ENCODE assay signal across 9 cellular contexts in the genomic region with DNA sequence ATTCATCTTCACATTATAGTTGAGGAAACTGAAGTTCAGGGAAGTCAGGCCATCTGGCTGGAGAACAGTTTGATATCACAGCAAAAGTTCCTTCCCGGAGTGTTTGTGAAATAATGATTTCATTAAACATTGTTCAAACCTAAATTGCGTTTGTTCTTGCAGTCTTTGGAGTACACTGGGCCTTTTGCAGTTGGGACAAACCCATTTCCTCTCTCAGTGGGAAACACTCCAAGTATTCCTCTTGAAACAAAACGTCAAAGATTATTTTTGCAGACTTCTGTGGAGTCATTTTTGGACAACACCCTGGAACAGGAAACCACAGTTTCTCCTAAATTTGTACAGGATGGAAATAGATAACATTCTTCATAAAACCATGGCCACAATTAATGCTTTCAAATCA.
DNase-seq lines count a peak whose midpoint lies in the region; ATAC-seq and TF ChIP-seq lines count a peak whose summit lies in the region.
"Had no signal": no experiment of that assay in that cellular context is flagged by ENCODE, and none has a peak within 500 bp of the region (broad histone marks: within the 10 kb centered on the region; RNA-seq: fewer than 3 reads in every experiment).

No MANE protein-coding gene starts in this region.

- H3K36me3 ChIP-seq in Peyer's patch, result no peaks in the 10 kb centered on the region
- H3K36me3 ChIP-seq in esophagus squamous epithelium, result no peaks in the 10 kb centered on the region
- H3K36me3 ChIP-seq in muscle layer of colon (ENCODE audit: insufficient read depth, low read length), result no peaks in the 10 kb centered on the region
- H3K36me3 ChIP-seq in upper lobe of right lung, result no peaks in the 10 kb centered on the region

- ATAC-seq in upper lobe of right lung, result peak; percentile 60
- no peak for ATAC-seq in activated CD4-positive, CD25-positive, alpha-beta regulatory T cell treated with anti-CD3 and anti-CD28 coated beads, Interleukin-2, amount 50 U/mL, for 24 hours

- WGBS in esophagus squamous epithelium, 2 donors, result 17 to 19% methylated on average over 3 of the region's 3 CpGs

- H3K4me3 ChIP-seq in Peyer's patch (no peak overlapping the region), esophagus squamous epithelium (no peak overlapping the region), muscle layer of colon (ENCODE audit: low read depth in 1 of 2, low read length in 2 of 2) (no peak overlapping the region), upper lobe of right lung (no peak overlapping the region)
- H3K4me3 ChIP-seq: smooth muscle cell had no signal

- H3K4me1 ChIP-seq in Peyer's patch (peaks cover 0 to 26% (median 4%) of the 10 kb centered on the region in 4 donors), esophagus squamous epithelium (peaks cover 8 to 33% (median 8%) of the 10 kb centered on the region in 3 donors), muscle layer of colon (ENCODE audit: insufficient read depth, low read length) (peaks cover 33% of the 10 kb centered on the region), upper lobe of right lung (peaks cover 43% of the 10 kb centered on the region)

- peak overlapping the region; percentile 33 to 88 (median 78) for H3K27ac ChIP-seq in Peyer's patch
- peak overlapping the region in 3 of 4 donors; percentile 66 to 84 (median 75) for H3K27ac ChIP-seq in esophagus squamous epithelium
- H3K27ac ChIP-seq in muscle layer of colon (ENCODE audit: low read depth, low read length), result peak overlapping the region; percentile 36
- peak overlapping the region; percentile 79 for H3K27ac ChIP-seq in upper lobe of right lung

- intact Hi-C loops in esophagus squamous epithelium (cut with DNase I) (no loop called here), upper lobe of right lung (cut with DNase I) (loop anchor here (10.0 kb wide), 1 partner anchor 284 kb away; a partner anchor contains a TSS)

- TF ChIP-seq CTCF in Peyer's patch (IDR thresholded peaks at IDR 0.05) (no peak), esophagus squamous epithelium (IDR thresholded peaks at IDR 0.05) (no peak), upper lobe of right lung (IDR thresholded peaks at IDR 0.05) (no peak)

- no peak for DNase-seq in Peyer's patch
- no peak for DNase-seq in esophagus squamous epithelium (lab: John Stamatoyannopoulos, UW)
- DNase-seq in upper lobe of right lung, result no peak
- DNase-seq in NCI-H1694 (lab: John Stamatoyannopoulos, UW), result no peak
- DNase-seq in SHP77 treated with DMSO at 0.1 percent for 48 hours (lab: John Stamatoyannopoulos, UW), result no peak
- DNase-seq: NCI-H2029 treated with DMSO at 0.1 percent for 48 hours had no signal

- H3K27me3 ChIP-seq in Peyer's patch, result no peaks in the 10 kb centered on the region
- no peaks in the 10 kb centered on the region for H3K27me3 ChIP-seq in esophagus squamous epithelium
- H3K27me3 ChIP-seq in muscle layer of colon (ENCODE audit: control insufficient read depth in 1 of 2, insufficient read depth in 2 of 2, low read length in 2 of 2), result no peaks in the 10 kb centered on the region
- no peaks in the 10 kb centered on the region for H3K27me3 ChIP-seq in upper lobe of right lung

- no peak overlapping the region for H3K9ac ChIP-seq in muscle layer of colon (ENCODE audit: low read length)

- TF ChIP-seq POLR2A in Peyer's patch (IDR thresholded peaks at IDR 0.05) (no peak), esophagus squamous epithelium (IDR thresholded peaks at IDR 0.05) (no peak)

- H3K9me3 ChIP-seq in Peyer's patch (no peaks in the 10 kb centered on the region), esophagus squamous epithelium (no peaks in the 10 kb centered on the region), muscle layer of colon (ENCODE audit: low read length) (no peaks in the 10 kb centered on the region), upper lobe of right lung (no peaks in the 10 kb centered on the region)
